ENCODE assay signal across 8 cellular contexts in genomic region chr6:136289327-136289578, GRCh38. TPM values are rescaled to one million over a fixed set of nuclear protein-coding genes. Genes with fewer than 3 reads are reported as not detected.
DNase-seq lines count a peak whose midpoint lies in the region; ATAC-seq and TF ChIP-seq lines count a peak whose summit lies in the region.

No MANE protein-coding gene starts in this region.

- H3K9me3 Mint-ChIP-seq in type B pancreatic cell: no peaks in the 10 kb centered on the region

- peaks cover 3% of the 10 kb centered on the region for H3K27me3 Mint-ChIP-seq in type B pancreatic cell

- peak overlapping the region; percentile 95 to 100 (median 100) for H3K27ac ChIP-seq in adrenal gland
- H3K27ac ChIP-seq in heart right ventricle: peak overlapping the region; percentile 91 to 99 (median 99)

- H3K9me3 ChIP-seq in adrenal gland (replicated peaks in 1 of 3) (no peaks in the 10 kb centered on the region), heart right ventricle (no peaks in the 10 kb centered on the region)

- peaks cover 33% of the 10 kb centered on the region for H3K4me1 Mint-ChIP-seq in type B pancreatic cell (ENCODE audit: unreplicated experiment)

- H3K27ac Mint-ChIP-seq in type B pancreatic cell: peak overlapping the region; percentile 100

- peak overlapping the region; percentile 100 for H3K4me3 Mint-ChIP-seq in type B pancreatic cell

- H3K4me3 ChIP-seq in adrenal gland (peak overlapping the region; percentile 63 to 94 (median 86)), heart right ventricle (peak overlapping the region; percentile 59 to 86 (median 83))

- H3K4me1 ChIP-seq in adrenal gland (replicated peaks in 1 of 2) (peaks cover 32 to 53% of the 10 kb centered on the region in 2 donors), heart right ventricle (peaks cover 0 to 58% (median 47%) of the 10 kb centered on the region in 9 donors)

- intact Hi-C loops in adrenal gland (cut with DNase I): no loop called here
- intact Hi-C loops in heart right ventricle (cut with DNase I): loop anchor here in 4 of 10 donors (2.0 to 5.0 kb wide), 4 partner anchors 37 to 792 kb away; partner anchors contain the start of genes MTFR2 (in 3 of the 4) and AHI1 (in 2 of the 4)
- intact Hi-C loops in posterior vena cava (cut with DNase I): no loop called here

- no peaks in the 10 kb centered on the region for H3K27me3 ChIP-seq in adrenal gland
- no peaks in the 10 kb centered on the region for H3K27me3 ChIP-seq in heart right ventricle

- TF ChIP-seq CTCF in adrenal gland (IDR thresholded peaks at IDR 0.05) (peak in 1 of 6 experiments; percentile 33), heart right ventricle (IDR thresholded peaks at IDR 0.05) (peak in 1 of 9 donors; percentile 20), type B pancreatic cell (conservative IDR thresholded peaks at IDR 0.05) (no peak)

- peak; percentile 40 for ATAC-seq in HG02678 (IDR thresholded peaks at IDR 0.05; ENCODE audit: unreplicated experiment)
- ATAC-seq in heart right ventricle: peak; percentile 84 to 93 (median 89)

- peaks cover 22% of the 10 kb centered on the region for H3K36me3 Mint-ChIP-seq in type B pancreatic cell

- 0 to 1% (median 0%) methylated on average over 15 to 34 of the region's 34 CpGs for WGBS in adrenal gland, 4 donors
- WGBS in heart right ventricle, 2 donors: 0% methylated on average over 34 of the region's 34 CpGs

- H3K36me3 ChIP-seq in adrenal gland (replicated peaks in 1 of 2) (no peaks in the 10 kb centered on the region), heart right ventricle (peaks cover 0 to 5% (median 0%) of the 10 kb centered on the region in 9 donors)

- TF ChIP-seq POLR2A in adrenal gland (IDR thresholded peaks at IDR 0.05): no peak

- DNase-seq in GM04504 (ENCODE audit: low read depth) (peak; percentile 69), NCI-H1417 treated with DMSO at 0.1 percent for 48 hours (lab: John Stamatoyannopoulos, UW) (peak; percentile 86), T follicular helper cell (ENCODE audit: low read depth) (peak; percentile 92), adrenal gland (peak; percentile 88 to 95 (median 91)), heart right ventricle (peak; percentile 92), posterior vena cava (ENCODE audit: low spot score) (peak; percentile 98), type B pancreatic cell (ENCODE audit: extremely low spot score, unreplicated experiment) (peak; percentile 96)

RNA-seq across cellular contexts. Expression of gene BCLAF1, which starts 0.4 kb away (rescaled TPM):
- total RNA-seq in adrenal gland (100 to 1,000 TPM in 6 of 8 donors, 10 to 100 TPM in 2; 55.7 to 156 (median 112) TPM), heart right ventricle (100 to 1,000 TPM in 2 of 10 donors, 10 to 100 TPM in 8; 62.8 to 102 (median 94.1) TPM), posterior vena cava (10 to 100 TPM; 88.9 to 98.7 TPM), type B pancreatic cell (ENCODE audit: low replicate concordance) (187 and 190 TPM in 2 replicates)
- polyA plus RNA-seq in adrenal gland (100 to 1,000 TPM in 1 of 3 donors, 10 to 100 TPM in 2; 27.7 to 207 (median 40.5) TPM), heart right ventricle (10 to 100 TPM; 13.1 to 19.7 TPM)

RNA-seq across cellular contexts. Expression of gene MTFR2, which starts 39.1 kb away (rescaled TPM):
- total RNA-seq in adrenal gland (under 1 TPM in 7 of 8 donors, not detected in 1; 0.30 to 0.95 (median 0.65) TPM), heart right ventricle (under 1 TPM in 4 of 10 donors, not detected in 6; 0.20 to 0.69 (median 0.27) TPM), posterior vena cava (under 1 TPM; 0.65 to 0.71 TPM), type B pancreatic cell (ENCODE audit: low replicate concordance) (2.5 and 3.9 TPM in 2 replicates)
- polyA plus RNA-seq in adrenal gland (under 1 TPM; 0.61 to 0.97 (median 0.82) TPM), heart right ventricle (under 1 TPM; 0.20 to 0.44 TPM)

Comparison
In these comparisons a context has a peak if more than half of its experiments do, and no peak if none do; other contexts are left out.
1. Peak in every context shown above with its lines: DNase-seq, ATAC-seq, H3K4me3 ChIP-seq and H3K27ac ChIP-seq.